In genomic region chr5:112848116-112848811, GRCh38 we compare ENCODE assay signal across 1 cellular context.
TF ChIP-seq lines count a peak whose summit lies in the region.

No MANE protein-coding gene starts in this region.

TF ChIP-seq in GM23338, 12 proteins besides CTCF, POLR2A, EP300 and RAD21 (continued from another document):
- TF ChIP-seq, protein P1, sequence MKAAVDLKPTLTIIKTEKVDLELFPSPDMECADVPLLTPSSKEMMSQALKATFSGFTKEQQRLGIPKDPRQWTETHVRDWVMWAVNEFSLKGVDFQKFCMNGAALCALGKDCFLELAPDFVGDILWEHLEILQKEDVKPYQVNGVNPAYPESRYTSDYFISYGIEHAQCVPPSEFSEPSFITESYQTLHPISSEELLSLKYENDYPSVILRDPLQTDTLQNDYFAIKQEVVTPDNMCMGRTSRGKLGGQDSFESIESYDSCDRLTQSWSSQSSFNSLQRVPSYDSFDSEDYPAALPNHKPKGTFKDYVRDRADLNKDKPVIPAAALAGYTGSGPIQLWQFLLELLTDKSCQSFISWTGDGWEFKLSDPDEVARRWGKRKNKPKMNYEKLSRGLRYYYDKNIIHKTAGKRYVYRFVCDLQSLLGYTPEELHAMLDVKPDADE (IDR thresholded peaks at IDR 0.05) = no peak
